ENCODE assay signal across 13 cellular contexts in genomic region chr4:7161721-7162214, GRCh38. TPM values are rescaled to one million over a fixed set of nuclear protein-coding genes. Genes with fewer than 3 reads are reported as not detected.
DNase-seq lines count a peak whose midpoint lies in the region; ATAC-seq and TF ChIP-seq lines count a peak whose summit lies in the region.
"Had no signal": no experiment of that assay in that cellular context is flagged by ENCODE, and none has a peak within 500 bp of the region (broad histone marks: within the 10 kb centered on the region; RNA-seq: fewer than 3 reads in every experiment).

No MANE protein-coding gene starts in this region.

- H3K4me3 ChIP-seq in fibroblast of pulmonary artery (replicated peaks; ENCODE audit: low read depth, low read length), result no peak overlapping the region

- no peak for TF ChIP-seq CTCF in fibroblast of pulmonary artery (IDR thresholded peaks at IDR 0.05; ENCODE audit: low read length, missing control alignments)

- DNase-seq in AG20443 (ENCODE audit: low spot score) (peak; percentile 58), RPMI7951 (ENCODE audit: low read depth) (peak; percentile 13), fibroblast of pulmonary artery (ENCODE audit: low read depth) (peak; percentile 59), pons (ENCODE audit: low spot score) (peak; percentile 26), cortex of kidney (lab: John Stamatoyannopoulos, UW) (no peak)
- DNase-seq in stimulated activated naive CD4-positive, alpha-beta T cell (lab: John Stamatoyannopoulos, UW), result no peak
- DNase-seq: activated CD4-positive, alpha-beta T cell treated with anti-CD3 and anti-CD28 coated beads, Interleukin-2, amount 50 U/mL, for 1 hour; DMS153; NCI-H2029; NCI-H82; T1000 had no signal

- no peak for ATAC-seq in HG02852 (IDR thresholded peaks at IDR 0.05; ENCODE audit: unreplicated experiment)
- no peak for ATAC-seq in GM21526 (IDR thresholded peaks at IDR 0.05; ENCODE audit: low FRiP score, unreplicated experiment)

RNA-seq across cellular contexts. Expression of gene SORCS2, which starts 30.6 kb away (rescaled TPM):
- 2.0 and 2.9 TPM in 2 replicates for total RNA-seq in RPMI7951 (2014; rRNA removed; shearing (Covaris generic))

Comparison
In these comparisons a context has a peak if more than half of its experiments do, and no peak if none do; other contexts are left out.
1. DNase-seq: peak in AG20443 (single experiment), RPMI7951 (single experiment), fibroblast of pulmonary artery (single experiment) and pons (single experiment); none in cortex of kidney (single experiment) and stimulated activated naive CD4-positive, alpha-beta T cell (0 of 6).